22 cellular contexts compared by ENCODE assay signal in the genomic region with DNA sequence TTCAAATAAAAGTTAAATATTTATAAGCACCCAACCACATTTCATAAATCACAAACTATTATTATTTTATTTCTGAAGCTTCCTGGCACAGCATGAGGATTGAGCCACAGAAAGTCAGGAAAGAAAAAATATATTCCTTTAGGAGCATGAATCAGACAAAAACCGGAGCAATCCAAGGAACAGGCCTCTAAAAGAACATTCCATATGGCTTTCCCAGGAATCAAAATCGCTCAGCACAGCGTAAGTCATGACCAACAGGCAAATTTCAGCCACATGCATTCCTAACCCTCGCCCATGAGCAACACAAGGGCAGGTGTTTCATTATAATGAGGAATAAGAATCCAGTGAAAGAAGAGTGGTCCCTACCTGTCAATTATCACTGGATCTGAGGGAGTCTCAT. TPM values are rescaled to one million over a fixed set of nuclear protein-coding genes. Genes with fewer than 3 reads are reported as not detected.
DNase-seq lines count a peak whose midpoint lies in the region; ATAC-seq and TF ChIP-seq lines count a peak whose summit lies in the region.
"Had no signal": no experiment of that assay in that cellular context is flagged by ENCODE, and none has a peak within 500 bp of the region (broad histone marks: within the 10 kb centered on the region; RNA-seq: fewer than 3 reads in every experiment).

No MANE protein-coding gene starts in this region.

- ATAC-seq in GM18498 (IDR thresholded peaks at IDR 0.05; ENCODE audit: unreplicated experiment) (no peak), HG03439 (IDR thresholded peaks at IDR 0.05; ENCODE audit: unreplicated experiment) (no peak)
- ATAC-seq: left colon; naive thymus-derived CD8-positive, alpha-beta T cell had no signal

- intact Hi-C loops in tibial artery (cut with DNase I; ENCODE audit: low total_unique reads): no loop called here

- H3K9me2 ChIP-seq in neural cell (ENCODE audit: insufficient read depth, low read length): no peaks in the 10 kb centered on the region

- H3K79me2 ChIP-seq in neural cell (replicated peaks; ENCODE audit: insufficient read depth, low read length): peaks cover 17% of the 10 kb centered on the region

- no peak for TF ChIP-seq EP300 in neural cell (conservative IDR thresholded peaks at IDR 0.05; ENCODE audit: poor library complexity, severe bottlenecking)

- H3K27me3 ChIP-seq in adipocyte (replicated peaks; ENCODE audit: control insufficient read depth, insufficient read depth, low read length): no peaks in the 10 kb centered on the region
- H3K27me3 ChIP-seq in neural cell (ENCODE audit: insufficient read depth, low read depth, low read length): no peaks in the 10 kb centered on the region
- H3K27me3 ChIP-seq in tibial artery: no peaks in the 10 kb centered on the region
- H3K27me3 ChIP-seq: breast epithelium, colonic mucosa, sigmoid colon had no signal

- no peaks in the 10 kb centered on the region for H3K9me3 ChIP-seq in adipocyte (ENCODE audit: control insufficient read depth, low read length)
- no peaks in the 10 kb centered on the region for H3K9me3 ChIP-seq in neural cell (ENCODE audit: low read length)
- no peaks in the 10 kb centered on the region for H3K9me3 ChIP-seq in tibial artery
- H3K9me3 ChIP-seq: breast epithelium, colonic mucosa, sigmoid colon, suprapubic skin had no signal

- TF ChIP-seq CTCF in neural cell (IDR thresholded peaks at IDR 0.05; ENCODE audit: poor library complexity, severe bottlenecking) (no peak), tibial artery (IDR thresholded peaks at IDR 0.05) (no peak)

- H3K36me3 ChIP-seq in adipocyte (ENCODE audit: control insufficient read depth, insufficient read depth, low read length, severe bottlenecking) (peaks cover 75% of the 10 kb centered on the region), neural cell (ENCODE audit: insufficient read depth, low read length) (peaks cover 20% of the 10 kb centered on the region), tibial artery (no peaks in the 10 kb centered on the region)
- H3K36me3 ChIP-seq: breast epithelium, colonic mucosa, sigmoid colon had no signal

- H3K4me3 ChIP-seq in adipocyte (ENCODE audit: low read length) (peak overlapping the region; percentile 55), neural cell (ENCODE audit: low read length) (peak overlapping the region; percentile 39), tibial artery (no peak overlapping the region)
- H3K4me3 ChIP-seq: breast epithelium, colonic mucosa, GM23248, sigmoid colon, suprapubic skin had no signal

- TF ChIP-seq RAD21 in neural cell (conservative IDR thresholded peaks at IDR 0.05): no peak

- no peak overlapping the region for H2AFZ ChIP-seq in neural cell (ENCODE audit: low read depth, low read length)
- H2AFZ ChIP-seq: GM23248 had no signal

- H4K20me1 ChIP-seq in neural cell (ENCODE audit: insufficient read depth): peaks cover 11% of the 10 kb centered on the region

- H3K27ac ChIP-seq in neural cell (ENCODE audit: low read length) (peak overlapping the region; percentile 42), tibial artery (peak overlapping the region; percentile 79 to 83)
- H3K27ac ChIP-seq: colonic mucosa, GM23248, suprapubic skin had no signal

- H3K4me1 ChIP-seq in adipocyte (ENCODE audit: control insufficient read depth, insufficient read depth, low read length) (peaks cover 59% of the 10 kb centered on the region), tibial artery (peaks cover 0 to 95% (median 46%) of the 10 kb centered on the region in 4 donors)
- H3K4me1 ChIP-seq: breast epithelium, colonic mucosa had no signal

- DNase-seq in NCI-H1105 (lab: John Stamatoyannopoulos, UW) (peak; percentile 4), adipocyte (ENCODE audit: low read depth) (no peak), tibial artery (no peak)
- DNase-seq in activated naive CD4-positive, alpha-beta T cell (lab: John Stamatoyannopoulos, UW): no peak
- DNase-seq: activated CD4-positive, alpha-beta memory T cell treated with anti-CD3 and anti-CD28 coated beads, Interleukin-2, amount 10 ng/mL, durations not matched to agents 7 days and 5 days; activated CD4-positive, CD25-positive, alpha-beta regulatory T cell; activated effector memory CD4-positive, alpha-beta T cell treated with anti-CD3 and anti-CD28 coated beads, Interleukin-2, amount 50 U/mL, for 16 hours; activated T-cell treated with anti-CD3 and anti-CD28 coated beads for 4 hours; colonic mucosa; DMS79; GM23248; left colon; naive thymus-derived CD8-positive, alpha-beta T cell; NCI-H774; OCI-M1; sigmoid colon; SW 1271 had no signal

- H3K9ac ChIP-seq in adipocyte (ENCODE audit: low read length) (peak overlapping the region; percentile 53), neural cell (ENCODE audit: low read length) (no peak overlapping the region)
- H3K9ac ChIP-seq: GM23248 had no signal

- peaks cover 5% of the 10 kb centered on the region for H3F3A ChIP-seq in neural cell (ENCODE audit: insufficient read depth, low read length, poor library complexity, severe bottlenecking)

- H3K4me2 ChIP-seq in neural cell (ENCODE audit: low read length): peak overlapping the region; percentile 16

TF ChIP-seq in neural cell, 6 proteins besides CTCF, POLR2A, EP300 and RAD21:
- TF ChIP-seq, protein P1, sequence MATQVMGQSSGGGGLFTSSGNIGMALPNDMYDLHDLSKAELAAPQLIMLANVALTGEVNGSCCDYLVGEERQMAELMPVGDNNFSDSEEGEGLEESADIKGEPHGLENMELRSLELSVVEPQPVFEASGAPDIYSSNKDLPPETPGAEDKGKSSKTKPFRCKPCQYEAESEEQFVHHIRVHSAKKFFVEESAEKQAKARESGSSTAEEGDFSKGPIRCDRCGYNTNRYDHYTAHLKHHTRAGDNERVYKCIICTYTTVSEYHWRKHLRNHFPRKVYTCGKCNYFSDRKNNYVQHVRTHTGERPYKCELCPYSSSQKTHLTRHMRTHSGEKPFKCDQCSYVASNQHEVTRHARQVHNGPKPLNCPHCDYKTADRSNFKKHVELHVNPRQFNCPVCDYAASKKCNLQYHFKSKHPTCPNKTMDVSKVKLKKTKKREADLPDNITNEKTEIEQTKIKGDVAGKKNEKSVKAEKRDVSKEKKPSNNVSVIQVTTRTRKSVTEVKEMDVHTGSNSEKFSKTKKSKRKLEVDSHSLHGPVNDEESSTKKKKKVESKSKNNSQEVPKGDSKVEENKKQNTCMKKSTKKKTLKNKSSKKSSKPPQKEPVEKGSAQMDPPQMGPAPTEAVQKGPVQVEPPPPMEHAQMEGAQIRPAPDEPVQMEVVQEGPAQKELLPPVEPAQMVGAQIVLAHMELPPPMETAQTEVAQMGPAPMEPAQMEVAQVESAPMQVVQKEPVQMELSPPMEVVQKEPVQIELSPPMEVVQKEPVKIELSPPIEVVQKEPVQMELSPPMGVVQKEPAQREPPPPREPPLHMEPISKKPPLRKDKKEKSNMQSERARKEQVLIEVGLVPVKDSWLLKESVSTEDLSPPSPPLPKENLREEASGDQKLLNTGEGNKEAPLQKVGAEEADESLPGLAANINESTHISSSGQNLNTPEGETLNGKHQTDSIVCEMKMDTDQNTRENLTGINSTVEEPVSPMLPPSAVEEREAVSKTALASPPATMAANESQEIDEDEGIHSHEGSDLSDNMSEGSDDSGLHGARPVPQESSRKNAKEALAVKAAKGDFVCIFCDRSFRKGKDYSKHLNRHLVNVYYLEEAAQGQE (IDR thresholded peaks at IDR 0.05; ENCODE audit: borderline replicate concordance): peak; percentile 77
- no peak for TF ChIP-seq SMC3 (conservative IDR thresholded peaks at IDR 0.05; ENCODE audit: poor library complexity)

RNA-seq across cellular contexts. Expression of a gene that starts 26.7 kb away (rescaled TPM):
- 96.7 and 114 TPM in 2 replicates for polyA plus RNA-seq in neural cell
- 267 and 323 TPM in 2 replicates for polyA minus RNA-seq in neural cell

Comparison
In these comparisons a context has a peak if more than half of its experiments do, and no peak if none do; other contexts are left out.
1. H3K4me3 ChIP-seq: peak in adipocyte (single experiment) and neural cell (single experiment); none in tibial artery (0 of 2).